ENCODE assay signal across 18 cellular contexts in genomic region chr5:139190125-139190524, GRCh38. TPM values are rescaled to one million over a fixed set of nuclear protein-coding genes. Genes with fewer than 3 reads are reported as not detected.
DNase-seq lines count a peak whose midpoint lies in the region; ATAC-seq and TF ChIP-seq lines count a peak whose summit lies in the region.
"Had no signal": no experiment of that assay in that cellular context is flagged by ENCODE, and none has a peak within 500 bp of the region (broad histone marks: within the 10 kb centered on the region; RNA-seq: fewer than 3 reads in every experiment).

No MANE protein-coding gene starts in this region.

- no peak for DNase-seq in stimulated activated naive CD8-positive, alpha-beta T cell treated with anti-CD3 and anti-CD28 coated beads, Interleukin-15, amount 100 ng/mL, for 72 hours
- DNase-seq in cardiac muscle cell (ENCODE audit: low read depth in 1 of 2, low spot score in 1 of 2) (peak in 1 of 2 donors; percentile 92), G401 (ENCODE audit: low spot score) (no peak), RKO (ENCODE audit: low spot score) (no peak), NOMO-1 treated with DMSO at 0.1 percent for 48 hours (lab: John Stamatoyannopoulos, UW; ENCODE audit: unreplicated experiment) (no peak)
- DNase-seq: activated CD4-positive, alpha-beta T cell treated with anti-CD3 and anti-CD28 coated beads for 48 hours; activated T-cell treated with anti-CD3 and anti-CD28 coated beads, Interleukin-2, amount 50 U/mL, for 48 hours; amygdala; DMS153; mammary epithelial cell; NCI-H187; stimulated activated CD4-positive, alpha-beta T cell treated with anti-CD3 and anti-CD28 coated beads, Interleukin-2, amount 100 ng/mL, for 48 hours; stimulated activated naive CD8-positive, alpha-beta T cell treated with anti-CD3 and anti-CD28 coated beads, Interleukin-15, Interleukin-2, amounts not matched to agents 100 U/mL and 50 U/mL, for 24 hours had no signal

- H3K27ac ChIP-seq in cardiac muscle cell (peak overlapping the region; percentile 20), parathyroid adenoma (peak overlapping the region; percentile 73)
- H3K27ac ChIP-seq: A549, RWPE1 had no signal

- H3K4me1 Mint-ChIP-seq in stimulated activated naive CD8-positive, alpha-beta T cell treated with anti-CD3 and anti-CD28 coated beads, Interleukin-15, Interleukin-2, amounts not matched to agents 100 ng/mL and 50 ng/mL, for 24 hours (ENCODE audit: low read depth): peaks cover 12% of the 10 kb centered on the region
- H3K4me1 Mint-ChIP-seq in stimulated activated naive CD8-positive, alpha-beta T cell treated with anti-CD3 and anti-CD28 coated beads, Interleukin-15, amount 100 ng/mL, for 72 hours: peaks cover 23% of the 10 kb centered on the region

- H3K9ac ChIP-seq in parathyroid adenoma: no peak overlapping the region

- H3K27me3 ChIP-seq in cardiac muscle cell (no peaks in the 10 kb centered on the region), parathyroid adenoma (ENCODE audit: control insufficient read depth, insufficient read depth, low read length) (no peaks in the 10 kb centered on the region)

- H3K27me3 Mint-ChIP-seq in stimulated activated naive CD8-positive, alpha-beta T cell treated with anti-CD3 and anti-CD28 coated beads, Interleukin-15, Interleukin-2, amounts not matched to agents 100 ng/mL and 50 ng/mL, for 24 hours: no peaks in the 10 kb centered on the region
- no peaks in the 10 kb centered on the region for H3K27me3 Mint-ChIP-seq in stimulated activated naive CD8-positive, alpha-beta T cell treated with anti-CD3 and anti-CD28 coated beads, Interleukin-15, amount 100 ng/mL, for 72 hours

- in situ Hi-C loops in G401 (cut with HindIII; ENCODE audit: low sequenced_read_pairs): no loop called here

- peaks cover 22% of the 10 kb centered on the region for H3K4me1 ChIP-seq in cardiac muscle cell (ENCODE audit: low read depth)
- H3K4me1 ChIP-seq in parathyroid adenoma: peaks cover 15% of the 10 kb centered on the region
- H3K4me1 ChIP-seq: A549 had no signal

- H3K79me2 ChIP-seq in parathyroid adenoma: peaks cover 10% of the 10 kb centered on the region

- no peaks in the 10 kb centered on the region for H3K9me3 ChIP-seq in cardiac muscle cell (ENCODE audit: low read depth)
- no peaks in the 10 kb centered on the region for H3K9me3 ChIP-seq in parathyroid adenoma (ENCODE audit: control insufficient read depth, low read length)
- H3K9me3 ChIP-seq: A549 had no signal

- H3K4me3 ChIP-seq in cardiac muscle cell (no peak overlapping the region), parathyroid adenoma (ENCODE audit: low read depth, low read length) (no peak overlapping the region)
- H3K4me3 ChIP-seq: A549 had no signal

- H2AFZ ChIP-seq in parathyroid adenoma: no peak overlapping the region

- no peak overlapping the region for H3K4me2 ChIP-seq in parathyroid adenoma (ENCODE audit: low read length)
- H3K4me2 ChIP-seq: A549 had no signal

- no peak overlapping the region for H3K4me3 Mint-ChIP-seq in stimulated activated naive CD8-positive, alpha-beta T cell treated with anti-CD3 and anti-CD28 coated beads, Interleukin-15, Interleukin-2, amounts not matched to agents 100 ng/mL and 50 ng/mL, for 24 hours
- no peak overlapping the region for H3K4me3 Mint-ChIP-seq in stimulated activated naive CD8-positive, alpha-beta T cell treated with anti-CD3 and anti-CD28 coated beads, Interleukin-15, amount 100 ng/mL, for 72 hours

- no peaks in the 10 kb centered on the region for H3K36me3 ChIP-seq in cardiac muscle cell
- H3K36me3 ChIP-seq in parathyroid adenoma (ENCODE audit: control insufficient read depth, insufficient read depth, low read length): no peaks in the 10 kb centered on the region

- ATAC-seq in stimulated activated naive CD8-positive, alpha-beta T cell treated with anti-CD3 and anti-CD28 coated beads, Interleukin-15, amount 100 ng/mL, for 72 hours: no peak
- no peak for ATAC-seq in HG03565 (IDR thresholded peaks at IDR 0.05; ENCODE audit: unreplicated experiment)
- ATAC-seq: A549; stimulated activated naive CD8-positive, alpha-beta T cell treated with anti-CD3 and anti-CD28 coated beads, Interleukin-15, Interleukin-2, amounts not matched to agents 100 U/mL and 50 U/mL, for 24 hours had no signal

- H3K9me3 Mint-ChIP-seq in stimulated activated naive CD8-positive, alpha-beta T cell treated with anti-CD3 and anti-CD28 coated beads, Interleukin-15, Interleukin-2, amounts not matched to agents 100 ng/mL and 50 ng/mL, for 24 hours: no peaks in the 10 kb centered on the region
- no peaks in the 10 kb centered on the region for H3K9me3 Mint-ChIP-seq in stimulated activated naive CD8-positive, alpha-beta T cell treated with anti-CD3 and anti-CD28 coated beads, Interleukin-15, amount 100 ng/mL, for 72 hours

- peaks cover 41% of the 10 kb centered on the region for H3K36me3 Mint-ChIP-seq in stimulated activated naive CD8-positive, alpha-beta T cell treated with anti-CD3 and anti-CD28 coated beads, Interleukin-15, Interleukin-2, amounts not matched to agents 100 ng/mL and 50 ng/mL, for 24 hours (ENCODE audit: low read depth)

- peak overlapping the region; percentile 9 for H3K27ac Mint-ChIP-seq in stimulated activated naive CD8-positive, alpha-beta T cell treated with anti-CD3 and anti-CD28 coated beads, Interleukin-15, Interleukin-2, amounts not matched to agents 100 ng/mL and 50 ng/mL, for 24 hours
- H3K27ac Mint-ChIP-seq in stimulated activated naive CD8-positive, alpha-beta T cell treated with anti-CD3 and anti-CD28 coated beads, Interleukin-15, amount 100 ng/mL, for 72 hours: no peak overlapping the region

- TF ChIP-seq CTCF in cardiac muscle cell (IDR thresholded peaks at IDR 0.05; ENCODE audit: low read depth, low read length) (no peak), parathyroid adenoma (IDR thresholded peaks at IDR 0.05) (no peak)

RNA-seq across cellular contexts. Expression of gene SIL1, which starts 8.0 kb away (rescaled TPM):
- total RNA-seq in cardiac muscle cell: 42.4 and 49.8 TPM in 2 replicates
- 40.5 and 56.5 TPM in 2 replicates for polyA plus RNA-seq in cardiac muscle cell
- 31.3 and 66.4 TPM in 2 replicates for total RNA-seq in G401 (2014; rRNA removed; shearing (Covaris generic))
